ENCODE assay signal across 1 cellular context in genomic region chr6:137358273-137358672, GRCh38.
TF ChIP-seq lines count a peak whose summit lies in the region.

No MANE protein-coding gene starts in this region.

TF ChIP-seq in WTC11, 78 proteins besides CTCF, POLR2A, EP300 and RAD21 (continued from another document):
- TF ChIP-seq USF2 (CRISPR knock-in tag; IDR thresholded peaks at IDR 0.05) (no peak), SMAD3 (CRISPR knock-in tag; IDR thresholded peaks at IDR 0.05; ENCODE audit: borderline replicate concordance) (no peak), AR (CRISPR knock-in tag; IDR thresholded peaks at IDR 0.05) (no peak), IRF1 (CRISPR knock-in tag; IDR thresholded peaks at IDR 0.05) (no peak), PREB (CRISPR knock-in tag; IDR thresholded peaks at IDR 0.05; ENCODE audit: borderline replicate concordance) (no peak)
